In the genomic region with DNA sequence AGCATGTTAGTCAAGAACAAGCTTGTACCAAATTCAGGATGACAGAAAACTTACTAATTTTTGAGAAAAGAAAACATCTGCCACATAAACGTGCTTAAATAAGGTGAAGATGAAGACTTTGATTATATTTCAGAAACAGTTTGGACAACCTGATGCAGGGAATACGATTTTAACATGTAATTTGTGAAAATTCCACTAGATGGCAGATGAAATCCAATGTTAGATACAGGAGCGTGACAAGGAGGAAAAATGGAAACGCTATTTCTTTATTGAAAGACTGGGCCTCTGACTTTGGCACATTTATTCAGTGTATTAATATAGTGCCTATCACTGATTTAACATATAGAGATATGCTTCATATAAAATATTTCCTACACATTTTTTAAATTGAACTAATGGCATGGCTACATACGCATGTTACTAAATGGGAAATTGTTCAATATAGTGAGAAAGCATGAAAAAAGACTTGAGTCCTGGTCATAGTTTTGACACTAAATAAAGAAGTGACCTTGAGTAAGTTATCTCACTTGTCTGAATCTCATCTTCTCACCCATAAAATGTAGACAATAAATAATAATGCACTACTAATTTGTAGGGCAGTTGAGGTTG, we compare ENCODE assay signal across 8 cellular contexts.
DNase-seq lines count a peak whose midpoint lies in the region; ATAC-seq and TF ChIP-seq lines count a peak whose summit lies in the region.

No MANE protein-coding gene starts in this region.

- H3K4me1 ChIP-seq in gastrocnemius medialis: no peaks in the 10 kb centered on the region

- H3K9me3 ChIP-seq in gastrocnemius medialis: no peaks in the 10 kb centered on the region

- POLR2A ChIA-PET in HEK293T (lab: Yijun Ruan, JAX): no interaction called here

- TF ChIP-seq POLR2A in gastrocnemius medialis (IDR thresholded peaks at IDR 0.05): no peak

- DNase-seq in HEK293T (ENCODE audit: extremely low spot score) (peak; percentile 33), NCI-H1105 treated with DMSO at 0.1 percent for 48 hours (lab: John Stamatoyannopoulos, UW) (peak; percentile 60), SKM-1 treated with dmso at 0.1 percent for 144 hours (lab: John Stamatoyannopoulos, UW; ENCODE audit: unreplicated experiment) (peak; percentile 41), Right ventricle myocardium superior (no peak), gastrocnemius medialis (no peak)
- DNase-seq in activated CD4-positive, CD25-positive, alpha-beta regulatory T cell treated with anti-CD3 and anti-CD28 coated beads, Interleukin-2, amount 50 U/mL, for 72 hours: no peak
- no peak for DNase-seq in stimulated activated CD4-positive, alpha-beta T cell treated with anti-CD3 and anti-CD28 coated beads, Interleukin-1b, Interleukin-23, amount 100 ng/mL, for 48 hours

- H3K27ac ChIP-seq in gastrocnemius medialis: no peak overlapping the region

- CTCF ChIA-PET in HEK293T (lab: Yijun Ruan, JAX): interaction anchor here (0.6 kb wide), 1 partner anchor 759 kb away, joined by 5 read pairs; no protein-coding TSS in a partner anchor

- H3K27me3 ChIP-seq in gastrocnemius medialis: no peaks in the 10 kb centered on the region

- intact Hi-C loops in Right ventricle myocardium superior (cut with DNase I) (loop anchor here (5.0 kb wide), 1 partner anchor 773 kb away; no protein-coding TSS in a partner anchor), gastrocnemius medialis (cut with DNase I; ENCODE audit: low total_unique reads) (loop anchor here (1.0 kb wide), 2 partner anchors 558 to 771 kb away; no protein-coding TSS in a partner anchor)

- TF ChIP-seq CTCF in GM12873 (IDR thresholded peaks at IDR 0.05; ENCODE audit: insufficient read depth, low read depth, low read length, missing control alignments) (peak; percentile 49), gastrocnemius medialis (IDR thresholded peaks at IDR 0.05 in 4 of 5, conservative IDR thresholded peaks at IDR 0.05 in 1 of 5) (peak; percentile 64 to 74 (median 68))

- no peaks in the 10 kb centered on the region for H3K36me3 ChIP-seq in gastrocnemius medialis

- H3K4me3 ChIP-seq in gastrocnemius medialis: no peak overlapping the region

- in situ Hi-C loops in gastrocnemius medialis (cut with MboI; ENCODE audit: low sequenced_read_pairs in 4 of 4): loop anchor here in 2 of 4 donors (5.0 to 25.0 kb wide), 2 partner anchors 563 to 773 kb away; no protein-coding TSS in a partner anchor

- ATAC-seq in Right ventricle myocardium superior (ENCODE audit: poor library complexity) (peak; percentile 87), gastrocnemius medialis (peak; percentile 65 to 80)

TF ChIP-seq in HEK293T, 16 proteins besides CTCF, POLR2A, EP300 and RAD21:
- no peak for TF ChIP-seq ZNF384 (IDR thresholded peaks at IDR 0.05)
- TF ChIP-seq ARNT (IDR thresholded peaks at IDR 0.05): peak; percentile 75
- no peak for TF ChIP-seq BHLHE40 (IDR thresholded peaks at IDR 0.05; ENCODE audit: borderline replicate concordance)
- no peak for TF ChIP-seq NFRKB (IDR thresholded peaks at IDR 0.05)
- TF ChIP-seq HDGF (IDR thresholded peaks at IDR 0.05; ENCODE audit: borderline replicate concordance): no peak
- TF ChIP-seq ELF4 (IDR thresholded peaks at IDR 0.05): no peak
TF ChIP-seq in HEK293T: peak in this region for 1.

Comparison
In these comparisons a context has a peak if more than half of its experiments do, and no peak if none do; other contexts are left out.
1. DNase-seq: peak in HEK293T (single experiment), NCI-H1105 treated with DMSO at 0.1 percent for 48 hours (single experiment) and SKM-1 treated with dmso at 0.1 percent for 144 hours (single experiment); none in Right ventricle myocardium superior (single experiment), gastrocnemius medialis (0 of 2), activated CD4-positive, CD25-positive, alpha-beta regulatory T cell treated with anti-CD3 and anti-CD28 coated beads, Interleukin-2, amount 50 U/mL, for 72 hours (single experiment) and stimulated activated CD4-positive, alpha-beta T cell treated with anti-CD3 and anti-CD28 coated beads, Interleukin-1b, Interleukin-23, amount 100 ng/mL, for 48 hours (single experiment).